8 cellular contexts compared by ENCODE assay signal in the genomic region with DNA sequence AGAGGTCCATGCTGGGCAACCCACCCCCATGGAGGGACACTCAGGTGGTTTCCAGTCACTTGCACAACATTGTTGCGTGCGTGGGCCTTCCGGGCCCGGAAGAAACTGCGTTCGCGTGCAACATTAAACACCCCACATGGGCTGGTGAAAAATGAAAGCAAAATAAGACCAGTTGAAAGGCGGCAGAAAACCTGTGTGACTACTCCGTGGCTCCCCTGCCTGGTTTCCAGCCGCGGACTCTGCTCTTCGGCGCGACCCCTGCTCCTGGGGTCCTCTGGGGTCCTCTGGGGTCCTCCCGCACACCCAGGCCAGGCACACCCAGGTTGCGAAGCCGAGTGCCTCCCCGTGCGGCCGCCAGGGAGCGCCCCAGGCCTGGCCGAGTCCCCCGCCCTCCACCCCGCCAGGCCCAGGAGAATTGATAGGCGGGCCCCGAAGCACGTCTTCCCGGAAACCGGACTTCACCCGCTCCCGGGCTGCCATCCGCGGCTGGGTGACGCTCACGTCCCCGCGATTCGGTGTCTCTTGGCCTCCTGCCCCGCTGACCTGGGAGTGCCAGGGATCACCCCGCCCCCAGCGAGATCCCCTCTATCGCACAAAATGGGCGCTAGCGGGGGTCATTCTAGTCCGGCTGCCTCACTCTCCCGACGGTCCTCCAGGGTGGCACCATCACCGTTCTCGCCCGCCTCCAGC. TPM values are rescaled to one million over a fixed set of nuclear protein-coding genes. Genes with fewer than 3 reads are reported as not detected.
A peak's percentile ranks its signal among the peaks of the same experiment; 100 is the strongest.
DNase-seq lines count a peak whose midpoint lies in the region; ATAC-seq and TF ChIP-seq lines count a peak whose summit lies in the region.

No MANE protein-coding gene starts in this region.

- H3K27ac ChIP-seq in sigmoid colon = peak overlapping the region in 3 of 4 donors; percentile 36 to 51 (median 43)

- no peaks in the 10 kb centered on the region for H3K9me3 ChIP-seq in sigmoid colon

- H3K4me3 ChIP-seq in sigmoid colon = peak overlapping the region; percentile 25 to 50 (median 48)

- 10 to 41% methylated on average over 50 of the region's 50 CpGs for WGBS in sigmoid colon, 2 donors

- peak in 3 of 4 experiments; percentile 21 to 73 (median 62) for TF ChIP-seq CTCF in sigmoid colon (IDR thresholded peaks at IDR 0.05)

- ATAC-seq in HG02870 (IDR thresholded peaks at IDR 0.05; ENCODE audit: unreplicated experiment) (peak; percentile 61), GM19324 (IDR thresholded peaks at IDR 0.05; ENCODE audit: low FRiP score, unreplicated experiment) (no peak)

- peak; percentile 85 for TF ChIP-seq POLR2A in GM15510 (IDR thresholded peaks at IDR 0.05; ENCODE audit: borderline replicate concordance, extremely low read depth, insufficient read length)
- no peak for TF ChIP-seq POLR2A in sigmoid colon (IDR thresholded peaks at IDR 0.05)

- TF ChIP-seq EP300 in sigmoid colon (IDR thresholded peaks at IDR 0.05) = no peak

- DNase-seq in NCI-H774 (lab: John Stamatoyannopoulos, UW) (peak; percentile 49), glomerular visceral epithelial cell (ENCODE audit: extremely low spot score) (peak; percentile 38), sigmoid colon (peak; percentile 78), putamen (ENCODE audit: low spot score) (no peak)
- peak; percentile 44 to 60 for DNase-seq in activated T-helper 1 cell treated with anti-CD3 and anti-CD28 coated beads, Interleukin-2, amount 50 U/mL, for 16 hours (ENCODE audit: low read depth in 1 of 2, low spot score in 1 of 2)

- no peaks in the 10 kb centered on the region for H3K27me3 ChIP-seq in sigmoid colon

- H3K4me1 ChIP-seq in sigmoid colon = peaks cover 0 to 7% (median 2%) of the 10 kb centered on the region in 4 donors

- intact Hi-C loops in sigmoid colon (cut with DNase I) = no loop called here

- no peaks in the 10 kb centered on the region for H3K36me3 ChIP-seq in sigmoid colon

RNA-seq across cellular contexts. Expression of gene SH2D4B, which starts 1.9 kb away (rescaled TPM):
- under 1 TPM in 1 of 4 donors, not detected in 3; 0.33 TPM for total RNA-seq in sigmoid colon
- under 1 TPM in 1 of 3 donors, not detected in 2; 0.06 TPM for polyA plus RNA-seq in sigmoid colon
